ENCODE assay signal across 9 cellular contexts in genomic region chr1:89462250-89462649, GRCh38.
"Had no signal": no experiment of that assay in that cellular context is flagged by ENCODE, and none has a peak within 500 bp of the region (broad histone marks: within the 10 kb centered on the region; RNA-seq: fewer than 3 reads in every experiment).

No MANE protein-coding gene starts in this region.

- H3K4me1 ChIP-seq: HAP-1 had no signal

- H3K4me3 ChIP-seq: GM23248, HAP-1 had no signal

- H3K36me3 Mint-ChIP-seq: IgD-negative memory B cell had no signal

- DNase-seq: GM23248, GOT3, H7, HFFc6 had no signal

- H3K9me3 ChIP-seq: HAP-1 had no signal

- FAIRE-seq: HepG2 had no signal

- H3K4me3 Mint-ChIP-seq: HFFc6, IgD-negative memory B cell had no signal

- ATAC-seq: HCT116, HepG2 had no signal

- H3K27ac ChIP-seq: GM23248, HL-60 had no signal

- H3K36me3 ChIP-seq: HAP-1 had no signal

- H3K9me3 Mint-ChIP-seq: HFFc6, IgD-negative memory B cell had no signal
